ENCODE assay signal across 12 cellular contexts in genomic region chr2:160747771-160748170, GRCh38.
DNase-seq lines count a peak whose midpoint lies in the region; ATAC-seq and TF ChIP-seq lines count a peak whose summit lies in the region.
"Had no signal": no experiment of that assay in that cellular context is flagged by ENCODE, and none has a peak within 500 bp of the region (broad histone marks: within the 10 kb centered on the region; RNA-seq: fewer than 3 reads in every experiment).

No MANE protein-coding gene starts in this region.

- H3K36me3 Mint-ChIP-seq in type B pancreatic cell: no peaks in the 10 kb centered on the region

- no peak overlapping the region for H3K27ac Mint-ChIP-seq in type B pancreatic cell
- H3K27ac Mint-ChIP-seq: activated CD8-positive, alpha-beta memory T cell treated with anti-CD3 and anti-CD28 coated beads, Interleukin-2, amount 10 ng/mL, durations not matched to agents 7 days and 5 days had no signal

- peaks cover 0 to 4% of the 10 kb centered on the region in 2 donors for H3K9me3 ChIP-seq in uterus

- H3K9me3 Mint-ChIP-seq in type B pancreatic cell: peaks cover 4% of the 10 kb centered on the region

- intact Hi-C loops in uterus (cut with DNase I; ENCODE audit: low total_unique reads): no loop called here

- H3K4me1 Mint-ChIP-seq in type B pancreatic cell (ENCODE audit: unreplicated experiment): peaks cover 13% of the 10 kb centered on the region
- H3K4me1 Mint-ChIP-seq: activated CD8-positive, alpha-beta memory T cell treated with anti-CD3 and anti-CD28 coated beads, Interleukin-2, amount 10 ng/mL, durations not matched to agents 7 days and 5 days had no signal

- DNase-seq in DMS 273 (lab: John Stamatoyannopoulos, UW; ENCODE audit: unreplicated experiment): peak; percentile 26
- DNase-seq in DMS 273 treated with DMSO at 0.1 percent for 48 hours (lab: John Stamatoyannopoulos, UW): no peak
- DNase-seq in SW 1271 (lab: John Stamatoyannopoulos, UW): peak; percentile 22 to 80
- DNase-seq in fibroblast of villous mesenchyme (ENCODE audit: low read depth): peak; percentile 33
- no peak for DNase-seq in uterus
- DNase-seq in HK-2 (ENCODE audit: unreplicated experiment): no peak
- no peak for DNase-seq in type B pancreatic cell (ENCODE audit: extremely low spot score, unreplicated experiment)
- DNase-seq: activated CD8-positive, alpha-beta memory T cell treated with anti-CD3 and anti-CD28 coated beads, Interleukin-2, amount 10 ng/mL, durations not matched to agents 7 days and 5 days; NCI-H2107; OCI-M1 had no signal

- H3K27me3 Mint-ChIP-seq in type B pancreatic cell: no peaks in the 10 kb centered on the region

- no peaks in the 10 kb centered on the region for H3K36me3 ChIP-seq in uterus

- no peaks in the 10 kb centered on the region for H3K4me1 ChIP-seq in uterus

- no peak for TF ChIP-seq POLR2A in uterus (IDR thresholded peaks at IDR 0.05)

- no peak overlapping the region for H3K4me3 ChIP-seq in fibroblast of villous mesenchyme (ENCODE audit: low read depth, low read length)
- no peak overlapping the region for H3K4me3 ChIP-seq in uterus

- ATAC-seq in GM19455 (IDR thresholded peaks at IDR 0.05; ENCODE audit: unreplicated experiment): no peak
- ATAC-seq: activated CD8-positive, alpha-beta memory T cell treated with anti-CD3 and anti-CD28 coated beads, Interleukin-2, amount 10 ng/mL, durations not matched to agents 7 days and 5 days had no signal

- TF ChIP-seq CTCF in fibroblast of villous mesenchyme (IDR thresholded peaks at IDR 0.05; ENCODE audit: insufficient read depth, low read depth, low read length): no peak
- TF ChIP-seq CTCF in uterus (IDR thresholded peaks at IDR 0.05): no peak
- TF ChIP-seq CTCF in type B pancreatic cell (conservative IDR thresholded peaks at IDR 0.05): no peak

- H3K27ac ChIP-seq in uterus: peak overlapping the region; percentile 8 to 41
- H3K27ac ChIP-seq: 22Rv1 had no signal

- H3K4me3 Mint-ChIP-seq in type B pancreatic cell: no peak overlapping the region
- H3K4me3 Mint-ChIP-seq: activated CD8-positive, alpha-beta memory T cell treated with anti-CD3 and anti-CD28 coated beads, Interleukin-2, amount 10 ng/mL, durations not matched to agents 7 days and 5 days had no signal

- no peaks in the 10 kb centered on the region for H3K27me3 ChIP-seq in uterus

Comparison
In these comparisons a context has a peak if more than half of its experiments do, and no peak if none do; other contexts are left out.
1. DNase-seq: peak in DMS 273 (single experiment), SW 1271 (2 of 2) and fibroblast of villous mesenchyme (single experiment); none in DMS 273 treated with DMSO at 0.1 percent for 48 hours (single experiment), uterus (0 of 2), HK-2 (single experiment) and type B pancreatic cell (single experiment).